Comparison of ENCODE assay signal across 8 cellular contexts in genomic region chr20:51306521-51307358, GRCh38.
DNase-seq lines count a peak whose midpoint lies in the region; ATAC-seq lines count a peak whose summit lies in the region.

No MANE protein-coding gene starts in this region.

- DNase-seq in D341Med (ENCODE audit: low spot score) (peak; percentile 92), NCI-H2171 treated with DMSO at 0.1 percent for 48 hours (lab: John Stamatoyannopoulos, UW) (peak; percentile 78), caudate nucleus (lab: John Stamatoyannopoulos, UW) (peak in 56 of 61 donors; percentile 17 to 78 (median 58)), left colon (peak; percentile 43 to 81)
- peak; percentile 80 for DNase-seq in stimulated activated CD4-positive, alpha-beta T cell treated with anti-CD3 and anti-CD28 coated beads, Interleukin-4, amount 100 ng/mL, for 24 hours

- intact Hi-C loops in left colon (cut with DNase I, micrococcal nuclease) = loop anchor here (5.0 kb wide), 2 partner anchors 314 to 319 kb away; no protein-coding TSS in a partner anchor

- ATAC-seq in HG02571 (IDR thresholded peaks at IDR 0.05; ENCODE audit: unreplicated experiment) (peak; percentile 59), left colon (peak; percentile 97), GM19395 (IDR thresholded peaks at IDR 0.05; ENCODE audit: unreplicated experiment) (no peak)
- peak; percentile 85 to 92 for ATAC-seq in activated CD4-positive, CD25-positive, alpha-beta regulatory T cell treated with anti-CD3 and anti-CD28 coated beads, Interleukin-2, amount 50 U/mL, for 24 hours

- H3K27ac ChIP-seq in caudate nucleus (ENCODE audit: low read depth, low read length) = no peak overlapping the region
